17 cellular contexts compared by ENCODE assay signal in genomic region chr14:36771256-36771655, GRCh38.
DNase-seq lines count a peak whose midpoint lies in the region; ATAC-seq, FAIRE-seq and TF ChIP-seq lines count a peak whose summit lies in the region.
"Had no signal": no experiment of that assay in that cellular context is flagged by ENCODE, and none has a peak within 500 bp of the region (broad histone marks: within the 10 kb centered on the region; RNA-seq: fewer than 3 reads in every experiment).

No MANE protein-coding gene starts in this region.

- CTCF ChIA-PET in A549 (lab: Yijun Ruan, JAX), result interaction anchor here (0.7 kb wide), 2 partner anchors 116 to 171 kb away, joined by 3 to 4 read pairs; no protein-coding TSS in a partner anchor

- H3K4me1 ChIP-seq in A549, result peaks cover 7% of the 10 kb centered on the region; the same call in 2 of the 3 replicates
- H3K4me1 ChIP-seq: psoas muscle had no signal

- POLR2A ChIA-PET in A549 (lab: Yijun Ruan, JAX), result no interaction called here

- H3K27ac ChIP-seq in A549, result no peak overlapping the region
- H3K27ac ChIP-seq: brain microvascular endothelial cell, psoas muscle had no signal

- ATAC-seq in A549, result no peak
- ATAC-seq in GM19455 (IDR thresholded peaks at IDR 0.05; ENCODE audit: unreplicated experiment), result no peak
- ATAC-seq in GM21423 (IDR thresholded peaks at IDR 0.05; ENCODE audit: unreplicated experiment), result no peak
- ATAC-seq in GM19467 (IDR thresholded peaks at IDR 0.05; ENCODE audit: unreplicated experiment), result no peak
- ATAC-seq: naive thymus-derived CD4-positive, alpha-beta T cell; psoas muscle; stimulated activated naive CD8-positive, alpha-beta T cell treated with anti-CD3 and anti-CD28 coated beads, Interleukin-15, amount 100 ng/mL, for 72 hours had no signal

- no peak for TF ChIP-seq CTCF in A549 (IDR thresholded peaks at IDR 0.05)

- no peak for TF ChIP-seq RAD21 in A549 (conservative IDR thresholded peaks at IDR 0.05 in 1 of 2, IDR thresholded peaks at IDR 0.05 in 1 of 2)

- no peak overlapping the region for H3K4me2 ChIP-seq in A549

- FAIRE-seq in A549 (lab: Jason Lieb, UNC), result no peak
- FAIRE-seq: A204.1 had no signal

- no peak for TF ChIP-seq POLR2A in A549 (IDR thresholded peaks at IDR 0.05; ENCODE audit: low read length)

- no peak overlapping the region for H3K4me3 ChIP-seq in A549
- H3K4me3 ChIP-seq: psoas muscle had no signal

- no peak for TF ChIP-seq EP300 in A549 (IDR thresholded peaks at IDR 0.05)

- no peaks in the 10 kb centered on the region for H3K9me3 ChIP-seq in A549
- H3K9me3 ChIP-seq: psoas muscle had no signal

- 59% methylated on average over 4 of the region's 4 CpGs for WGBS in A549 (ENCODE audit: missing lambda C conversion rate)

- DNase-seq in A549 (ENCODE audit: low read depth in 1 of 2, low spot score in 1 of 2) (peak in 1 of 2 experiments; percentile 14), NCI-H1105 treated with DMSO at 0.1 percent for 48 hours (lab: John Stamatoyannopoulos, UW) (peak; percentile 94), NCI-H2196 treated with DMSO at 0.1 percent for 48 hours (lab: John Stamatoyannopoulos, UW; ENCODE audit: unreplicated experiment) (peak; percentile 24), dermis blood vessel endothelial cell (peak; percentile 15), nucleus accumbens (lab: John Stamatoyannopoulos, UW) (no peak)
- DNase-seq: activated CD4-positive, alpha-beta T cell treated with anti-CD3 and anti-CD28 coated beads for 48 hours; brain microvascular endothelial cell; CD4-positive, alpha-beta memory T cell; GDM1; naive thymus-derived CD4-positive, alpha-beta T cell; psoas muscle; stimulated activated CD4-positive, alpha-beta T cell treated with anti-CD3 and anti-CD28 coated beads, Interleukin-12 subunit alpha, Interleukin-12 subunit beta, amount 100 ng/mL, for 4 hours; stimulated activated naive CD8-positive, alpha-beta T cell treated with anti-CD3 and anti-CD28 coated beads, Interleukin-15, amount 100 ng/mL, for 72 hours had no signal

TF ChIP-seq in A549, 52 proteins besides CTCF, POLR2A, EP300 and RAD21:
- no peak for TF ChIP-seq SMC3 (IDR thresholded peaks at IDR 0.05)
- TF ChIP-seq GATA3 (IDR thresholded peaks at IDR 0.05; ENCODE audit: borderline replicate concordance), result 0 out of 2 replicates have a peak, but pooled peaks have one; percentile 16

Comparison
In these comparisons a context has a peak if more than half of its experiments do, and no peak if none do; other contexts are left out.
1. DNase-seq: peak in NCI-H1105 treated with DMSO at 0.1 percent for 48 hours (single experiment), NCI-H2196 treated with DMSO at 0.1 percent for 48 hours (single experiment) and dermis blood vessel endothelial cell (single experiment); none in nucleus accumbens (0 of 56).